Comparison of ENCODE assay signal across 8 cellular contexts in genomic region chrX:16436348-16437188, GRCh38.
DNase-seq lines count a peak whose midpoint lies in the region; ATAC-seq, FAIRE-seq and TF ChIP-seq lines count a peak whose summit lies in the region.

No MANE protein-coding gene starts in this region.

- H3K9me3 ChIP-seq in K562 (replicated peaks; ENCODE audit: control insufficient read depth, insufficient read depth, low read depth, low read length) = no peaks in the 10 kb centered on the region

- H3K27me3 ChIP-seq in BJ (ENCODE audit: control insufficient read depth, insufficient read depth, low read length) (no peaks in the 10 kb centered on the region), K562 (ENCODE audit: control insufficient read depth in 2 of 2, insufficient read depth in 2 of 2, low read length in 2 of 2) (no peaks in the 10 kb centered on the region)

- BruUV-seq in K562 (replicated peaks; lab: Mats Ljungman, UMichigan) = no TSS peak

- DNase-seq in BJ (ENCODE audit: low read depth) = no peak
- DNase-seq in NCI-H128 (lab: John Stamatoyannopoulos, UW; ENCODE audit: unreplicated experiment) = peak; percentile 30
- DNase-seq in UCSD-AML1 (lab: John Stamatoyannopoulos, UW; ENCODE audit: unreplicated experiment) = peak; percentile 53
- DNase-seq in K562 (ENCODE audit: extremely low read depth in 1 of 4, low spot score in 3 of 4) = peak; percentile 48 to 79 (median 62)
- DNase-seq in iPS-NIHi11 (ENCODE audit: low spot score) = peak; percentile 61
- DNase-seq in stimulated activated CD4-positive, alpha-beta T cell treated with anti-CD3 and anti-CD28 coated beads, Interleukin-15, amount 100 ng/mL, for 24 hours = peak; percentile 71

- H3K79me2 ChIP-seq in K562 (ENCODE audit: control insufficient read depth, insufficient read depth, low read length) = no peaks in the 10 kb centered on the region

- no peak for TF ChIP-seq EP300 in K562 (IDR thresholded peaks at IDR 0.05; ENCODE audit: low read length)

- CTCF ChIA-PET in BJ (lab: Yijun Ruan, JAX) (interaction anchor here (0.6 to 2.2 kb wide), 9 partner anchors 9 to 647 kb away, joined by 3 to 9 read pairs (median 3); partner anchors contain the start of gene ZRSR2), K562 (lab: Yijun Ruan, JAX; ENCODE audit: low intra/inter-chr PET ratio) (interaction anchor here (0.8 kb wide), 1 partner anchor 258 kb away, joined by 3 read pairs; no protein-coding TSS in a partner anchor)

- no peaks in the 10 kb centered on the region for H3K4me1 ChIP-seq in K562 (replicated peaks in 1 of 2; ENCODE audit: control insufficient read depth in 2 of 2, insufficient read depth in 2 of 2, low read length in 2 of 2)

- TF ChIP-seq POLR2A in K562 (conservative IDR thresholded peaks at IDR 0.05) = no peak

- in situ Hi-C loops in K562 (cut with MboI) = loop anchor here (25.0 kb wide), 2 partner anchors 251 to 674 kb away; no protein-coding TSS in a partner anchor

- POLR2A ChIA-PET in BJ (lab: Charles Lee) = interaction anchor here (0.7 kb wide), 1 partner anchor 76 kb away, joined by 7 read pairs; no protein-coding TSS in a partner anchor
- POLR2A ChIA-PET in K562 (lab: Yijun Ruan, JAX) = interaction anchor here (0.7 to 1.1 kb wide), 2 partner anchors 23 to 270 kb away, joined by 3 read pairs; no protein-coding TSS in a partner anchor

- H3K4me2 ChIP-seq in K562 (ENCODE audit: insufficient read depth, low read length) = no peak overlapping the region

- FAIRE-seq in K562 (lab: Jason Lieb, UNC) = peak; percentile 88

- no peaks in the 10 kb centered on the region for H3K9me1 ChIP-seq in K562 (ENCODE audit: control insufficient read depth, insufficient read depth, low read length)

- ATAC-seq in GM19467 (IDR thresholded peaks at IDR 0.05; ENCODE audit: unreplicated experiment) (peak; percentile 82), K562 (peak; percentile 100), GM18858 (IDR thresholded peaks at IDR 0.05; ENCODE audit: unreplicated experiment) (no peak)

- TF ChIP-seq CTCF in BJ (IDR thresholded peaks at IDR 0.05; ENCODE audit: insufficient read depth, low read depth, low read length) (peak; percentile 61), K562 (IDR thresholded peaks at IDR 0.05 in 2 of 3, conservative IDR thresholded peaks at IDR 0.05 in 1 of 3; ENCODE audit: insufficient read depth in 2 of 3, low read depth in 1 of 3, low read length in 3 of 3) (peak; percentile 69 to 81 (median 74))

- 4% methylated on average over 12 of the region's 12 CpGs for WGBS in K562 (ENCODE audit: insufficient coverage, low coverage, missing lambda C conversion rate)

- no peaks in the 10 kb centered on the region for H4K20me1 ChIP-seq in K562 (replicated peaks; ENCODE audit: control insufficient read depth, insufficient read depth, low read length)

- H3K9ac ChIP-seq in K562 (ENCODE audit: insufficient read depth in 1 of 2, low read depth in 2 of 2, low read length in 2 of 2) = no peak overlapping the region

- H2AFZ ChIP-seq in K562 (ENCODE audit: low read depth, low read length) = peak overlapping the region; percentile 54; the same call in 1 of the 2 replicates

- H3K36me3 ChIP-seq in BJ (ENCODE audit: control insufficient read depth, insufficient read depth, low read length) (no peaks in the 10 kb centered on the region), K562 (ENCODE audit: control insufficient read depth, insufficient read depth, low read length) (no peaks in the 10 kb centered on the region)

- intact Hi-C loops in K562 (cut with micrococcal nuclease) = loop anchor here (2.0 to 5.0 kb wide), 3 partner anchors 234 to 314 kb away; partner anchors contain the start of gene GRPR

- H3K4me3 ChIP-seq in BJ (ENCODE audit: low read depth, low read length) = no peak overlapping the region
- H3K4me3 ChIP-seq in K562 = no peak overlapping the region

- TF ChIP-seq RAD21 in K562 (CRISPR knock-in tag; conservative IDR thresholded peaks at IDR 0.05 in 1 of 2, IDR thresholded peaks at IDR 0.05 in 1 of 2) = peak; percentile 38 to 63; a peak in 3 of 4 replicates

- H3K27ac ChIP-seq in K562 (ENCODE audit: extremely low read depth, low read depth, low read length) = no peak overlapping the region

TF ChIP-seq in K562, 482 proteins besides CTCF, POLR2A, EP300 and RAD21:
- no peak for TF ChIP-seq PRMT5 (CRISPR knock-in tag; IDR thresholded peaks at IDR 0.05)
- no peak for TF ChIP-seq PPARD (CRISPR knock-in tag; IDR thresholded peaks at IDR 0.05)
- peak in 1 of 3 experiments; percentile 42 for TF ChIP-seq YY1 (IDR thresholded peaks at IDR 0.05; ENCODE audit: borderline replicate concordance in 1 of 3, control insufficient read depth in 1 of 3, extremely low read depth in 1 of 3, insufficient read depth in 3 of 3, insufficient read length in 1 of 3, insufficient replicate concordance in 2 of 3, low read depth in 1 of 3, low read length in 2 of 3)
- TF ChIP-seq SMC3 (conservative IDR thresholded peaks at IDR 0.05; ENCODE audit: insufficient read depth, low read depth, low read length) = peak; percentile 65
